In the genomic region with DNA sequence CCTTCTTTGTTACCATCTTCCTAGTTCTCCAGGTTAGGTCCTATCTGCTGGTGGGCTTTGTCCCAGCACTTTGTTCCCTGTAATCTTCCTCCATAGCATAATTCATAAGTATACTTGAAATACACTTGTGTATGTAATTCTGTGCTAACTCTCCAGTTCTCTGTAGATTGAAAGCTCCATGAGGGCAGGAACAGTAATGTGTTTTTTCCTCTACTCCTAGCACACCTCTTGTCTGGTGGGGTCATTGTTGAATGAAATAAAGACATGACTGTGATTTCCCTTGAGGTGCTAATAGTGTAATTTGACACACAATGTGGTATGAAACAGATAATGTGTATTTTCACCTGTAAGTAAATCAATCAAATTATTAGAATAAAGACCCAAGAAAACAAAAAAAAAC, we compare ENCODE assay signal across 26 cellular contexts. TPM values are rescaled to one million over a fixed set of nuclear protein-coding genes. Genes with fewer than 3 reads are reported as not detected.
DNase-seq lines count a peak whose midpoint lies in the region; ATAC-seq, FAIRE-seq and TF ChIP-seq lines count a peak whose summit lies in the region.
"Had no signal": no experiment of that assay in that cellular context is flagged by ENCODE, and none has a peak within 500 bp of the region (broad histone marks: within the 10 kb centered on the region; RNA-seq: fewer than 3 reads in every experiment).

No MANE protein-coding gene starts in this region.

- no TSS peak for BruUV-seq in K562 (replicated peaks; lab: Mats Ljungman, UMichigan)

- peaks cover 81% of the 10 kb centered on the region for H3K79me2 ChIP-seq in K562 (ENCODE audit: control insufficient read depth, insufficient read depth, low read length)
- peaks cover 68% of the 10 kb centered on the region for H3K79me2 ChIP-seq in hepatocyte

- H3K27me3 ChIP-seq in CD4-positive, CD25-positive, alpha-beta regulatory T cell (ENCODE audit: control insufficient read depth, insufficient read depth, low read length), result no peaks in the 10 kb centered on the region
- no peaks in the 10 kb centered on the region for H3K27me3 ChIP-seq in K562 (ENCODE audit: control insufficient read depth in 2 of 2, insufficient read depth in 2 of 2, low read length in 2 of 2)
- no peaks in the 10 kb centered on the region for H3K27me3 ChIP-seq in hepatocyte
- H3K27me3 ChIP-seq in prostate gland (replicated peaks; ENCODE audit: insufficient read depth), result no peaks in the 10 kb centered on the region
- H3K27me3 ChIP-seq: BLaER1 had no signal

- no peaks in the 10 kb centered on the region for H3K9me1 ChIP-seq in K562 (ENCODE audit: control insufficient read depth, insufficient read depth, low read length)

- no peak overlapping the region for H3K4me3 ChIP-seq in CD4-positive, CD25-positive, alpha-beta regulatory T cell (ENCODE audit: low read depth, low read length)
- H3K4me3 ChIP-seq in HEK293 (ENCODE audit: low read depth, low read length), result no peak overlapping the region
- H3K4me3 ChIP-seq in K562, result no peak overlapping the region
- H3K4me3 ChIP-seq in hepatocyte, result no peak overlapping the region
- H3K4me3 ChIP-seq in prostate gland, result no peak overlapping the region
- H3K4me3 ChIP-seq: BLaER1, GM23248 had no signal

- peak overlapping the region in 2 of 3 donors; percentile 33 to 61 for H3K27ac Mint-ChIP-seq in CD4-positive, CD25-positive, alpha-beta regulatory T cell
- no peak overlapping the region for H3K27ac Mint-ChIP-seq in stimulated activated memory B cell treated with anti-CD40 and anti-IgM and Interleukin-4, amounts not matched to agents 10 μg/mL and 1 μg/mL and 100 μg/mL, for 72 hours
- H3K27ac Mint-ChIP-seq: B cell; CD4-positive, alpha-beta T cell; HFFc6 had no signal

- no peaks in the 10 kb centered on the region for H3K27me3 Mint-ChIP-seq in CD4-positive, CD25-positive, alpha-beta regulatory T cell
- H3K27me3 Mint-ChIP-seq in stimulated activated memory B cell treated with anti-CD40 and anti-IgM and Interleukin-4, amounts not matched to agents 10 μg/mL and 1 μg/mL and 100 μg/mL, for 72 hours, result no peaks in the 10 kb centered on the region
- H3K27me3 Mint-ChIP-seq: B cell; CD4-positive, alpha-beta T cell had no signal

- peaks cover 24 to 41% (median 40%) of the 10 kb centered on the region in 4 donors for H3K4me1 Mint-ChIP-seq in CD4-positive, CD25-positive, alpha-beta regulatory T cell
- peaks cover 25% of the 10 kb centered on the region for H3K4me1 Mint-ChIP-seq in stimulated activated memory B cell treated with anti-CD40 and anti-IgM and Interleukin-4, amounts not matched to agents 10 μg/mL and 1 μg/mL and 100 μg/mL, for 72 hours

- CTCF ChIA-PET in HEK293 (lab: Yijun Ruan, JAX) (interaction anchor here (0.9 to 1.1 kb wide), 2 partner anchors 10 to 129 kb away, joined by 3 read pairs; no protein-coding TSS in a partner anchor), K562 (lab: Yijun Ruan, JAX; ENCODE audit: low intra/inter-chr PET ratio) (no interaction called here)

- POLR2A ChIA-PET in HEK293 (lab: Yijun Ruan, JAX) (no interaction called here), K562 (lab: Yijun Ruan, JAX) (interaction anchor here (3.1 kb wide), 1 partner anchor 9 kb away, joined by 11 read pairs; no protein-coding TSS in a partner anchor)

- no peaks in the 10 kb centered on the region for H3K9me3 ChIP-seq in CD4-positive, CD25-positive, alpha-beta regulatory T cell (ENCODE audit: control insufficient read depth in 2 of 2, low read length in 2 of 2)
- H3K9me3 ChIP-seq in HEK293 (ENCODE audit: control insufficient read depth, insufficient read depth, low read depth, low read length), result no peaks in the 10 kb centered on the region
- H3K9me3 ChIP-seq in K562 (replicated peaks; ENCODE audit: control insufficient read depth, insufficient read depth, low read depth, low read length), result peaks cover 6% of the 10 kb centered on the region
- H3K9me3 ChIP-seq in hepatocyte (ENCODE audit: low read depth), result no peaks in the 10 kb centered on the region
- no peaks in the 10 kb centered on the region for H3K9me3 ChIP-seq in prostate gland

- H2AFZ ChIP-seq in K562 (ENCODE audit: low read depth, low read length) (no peak overlapping the region), hepatocyte (no peak overlapping the region)
- H2AFZ ChIP-seq: GM23248 had no signal

- H3K4me1 ChIP-seq in CD4-positive, CD25-positive, alpha-beta regulatory T cell (ENCODE audit: control insufficient read depth, insufficient read depth, low read length, poor library complexity, severe bottlenecking), result no peaks in the 10 kb centered on the region
- H3K4me1 ChIP-seq in HEK293 (ENCODE audit: control insufficient read depth, insufficient read depth, low read length), result no peaks in the 10 kb centered on the region
- no peaks in the 10 kb centered on the region; a peak in 1 of 5 replicates for H3K4me1 ChIP-seq in K562 (replicated peaks in 1 of 2; ENCODE audit: control insufficient read depth in 2 of 2, insufficient read depth in 2 of 2, low read length in 2 of 2)
- no peaks in the 10 kb centered on the region for H3K4me1 ChIP-seq in hepatocyte (ENCODE audit: insufficient read depth)
- no peaks in the 10 kb centered on the region for H3K4me1 ChIP-seq in prostate gland (replicated peaks)
- H3K4me1 ChIP-seq: BLaER1 had no signal

- H3K9ac ChIP-seq in K562 (ENCODE audit: insufficient read depth in 1 of 2, low read depth in 2 of 2, low read length in 2 of 2), result no peak overlapping the region
- H3K9ac ChIP-seq: BLaER1, GM23248 had no signal

- FAIRE-seq in K562 (lab: Jason Lieb, UNC), result no peak
- FAIRE-seq: A204.1, GM12891, GM18507, GM19239 had no signal

- H3K9me2 ChIP-seq in hepatocyte (replicated peaks; ENCODE audit: insufficient read depth), result no peaks in the 10 kb centered on the region

- TF ChIP-seq POLR2A in K562 (conservative IDR thresholded peaks at IDR 0.05) (no peak), prostate gland (IDR thresholded peaks at IDR 0.05) (no peak)

- H3K4me3 Mint-ChIP-seq in CD4-positive, CD25-positive, alpha-beta regulatory T cell, result no peak overlapping the region
- no peak overlapping the region for H3K4me3 Mint-ChIP-seq in stimulated activated memory B cell treated with anti-CD40 and anti-IgM and Interleukin-4, amounts not matched to agents 10 μg/mL and 1 μg/mL and 100 μg/mL, for 72 hours
- H3K4me3 Mint-ChIP-seq: B cell; CD4-positive, alpha-beta T cell; H9; HFFc6 had no signal

- TF ChIP-seq RAD21 in K562 (CRISPR knock-in tag; conservative IDR thresholded peaks at IDR 0.05 in 1 of 2, IDR thresholded peaks at IDR 0.05 in 1 of 2), result no peak

- intact Hi-C loops in K562 (cut with micrococcal nuclease) (no loop called here), prostate gland (cut with DNase I) (no loop called here)

- peaks cover 4% of the 10 kb centered on the region for H3K36me3 ChIP-seq in CD4-positive, CD25-positive, alpha-beta regulatory T cell (ENCODE audit: control insufficient read depth, insufficient read depth, low read length)
- no peaks in the 10 kb centered on the region for H3K36me3 ChIP-seq in HEK293 (ENCODE audit: control insufficient read depth in 2 of 2, insufficient read depth in 1 of 2, low read length in 2 of 2)
- peaks cover 18% of the 10 kb centered on the region for H3K36me3 ChIP-seq in K562 (ENCODE audit: control insufficient read depth, insufficient read depth, low read length)
- H3K36me3 ChIP-seq in hepatocyte (replicated peaks; ENCODE audit: insufficient read depth, low read depth), result no peaks in the 10 kb centered on the region
- no peaks in the 10 kb centered on the region for H3K36me3 ChIP-seq in prostate gland

- in situ Hi-C loops in K562 (cut with MboI), result no loop called here

- no peaks in the 10 kb centered on the region for H4K20me1 ChIP-seq in K562 (replicated peaks; ENCODE audit: control insufficient read depth, insufficient read depth, low read length)
- H4K20me1 ChIP-seq in hepatocyte (ENCODE audit: insufficient read depth, poor library complexity, severe bottlenecking), result no peaks in the 10 kb centered on the region

- no peak overlapping the region for H3K27ac ChIP-seq in CD4-positive, CD25-positive, alpha-beta regulatory T cell (ENCODE audit: insufficient read depth, low read length, poor library complexity, severe bottlenecking)
- H3K27ac ChIP-seq in HEK293 (ENCODE audit: extremely low read depth, low read depth, low read length) (no peak overlapping the region), K562 (ENCODE audit: extremely low read depth, low read depth, low read length) (no peak overlapping the region), hepatocyte (no peak overlapping the region), prostate gland (no peak overlapping the region)
- H3K27ac ChIP-seq: 22Rv1, BLaER1, C4-2B, GM23248 had no signal

- H3K9me3 Mint-ChIP-seq in CD4-positive, CD25-positive, alpha-beta regulatory T cell, result no peaks in the 10 kb centered on the region
- H3K9me3 Mint-ChIP-seq in stimulated activated memory B cell treated with anti-CD40 and anti-IgM and Interleukin-4, amounts not matched to agents 10 μg/mL and 1 μg/mL and 100 μg/mL, for 72 hours, result no peaks in the 10 kb centered on the region
- H3K9me3 Mint-ChIP-seq: CD4-positive, alpha-beta T cell; H9; HFFc6 had no signal

- peaks cover 32% of the 10 kb centered on the region for H3K36me3 Mint-ChIP-seq in CD4-positive, CD25-positive, alpha-beta regulatory T cell
- peaks cover 36% of the 10 kb centered on the region for H3K36me3 Mint-ChIP-seq in stimulated activated memory B cell treated with anti-CD40 and anti-IgM and Interleukin-4, amounts not matched to agents 10 μg/mL and 1 μg/mL and 100 μg/mL, for 72 hours

- DNase-seq in CD4-positive, CD25-positive, alpha-beta regulatory T cell, result no peak
- no peak for DNase-seq in K562 (ENCODE audit: extremely low read depth in 1 of 4, low spot score in 3 of 4)
- no peak for DNase-seq in hepatocyte (ENCODE audit: low spot score)
- no peak for DNase-seq in prostate gland (ENCODE audit: low spot score)
- DNase-seq in NCI-H187 (lab: John Stamatoyannopoulos, UW), result no peak
- DNase-seq: Calu3; CD4-positive, alpha-beta T cell; COR-L47; DMS53; DMS79 treated with DMSO at 0.1 percent for 48 hours; GF-D8; GM23248; H9; HFFc6 had no signal

- ATAC-seq in CD4-positive, CD25-positive, alpha-beta regulatory T cell (ENCODE audit: low read depth in 2 of 2), result no peak
- ATAC-seq in K562, result no peak
- ATAC-seq in GM18909 (IDR thresholded peaks at IDR 0.05; ENCODE audit: poor library complexity, unreplicated experiment), result no peak
- no peak for ATAC-seq in stimulated activated memory B cell treated with anti-CD40 and anti-IgM and Interleukin-4, amounts not matched to agents 10 μg/mL and 1 μg/mL and 100 μg/mL, for 72 hours
- ATAC-seq: HCT116 had no signal

- no peak overlapping the region for H3K4me2 ChIP-seq in K562 (ENCODE audit: insufficient read depth, low read length)
- peak overlapping the region; percentile 49 for H3K4me2 ChIP-seq in hepatocyte
- H3K4me2 ChIP-seq: BLaER1 had no signal

- no peak for TF ChIP-seq CTCF in HEK293 (tag by site-specific recombination; IDR thresholded peaks at IDR 0.05)
- no peak for TF ChIP-seq CTCF in K562 (IDR thresholded peaks at IDR 0.05 in 2 of 3, conservative IDR thresholded peaks at IDR 0.05 in 1 of 3; ENCODE audit: insufficient read depth in 2 of 3, low read depth in 1 of 3, low read length in 3 of 3)
- no peak for TF ChIP-seq CTCF in hepatocyte (IDR thresholded peaks at IDR 0.05; ENCODE audit: poor library complexity)
- no peak for TF ChIP-seq CTCF in prostate gland (IDR thresholded peaks at IDR 0.05)

- TF ChIP-seq EP300 in K562 (IDR thresholded peaks at IDR 0.05; ENCODE audit: low read length), result no peak

RNA-seq across cellular contexts. Expression of a gene that starts 30.0 kb away (rescaled TPM):
- total RNA-seq in CD4-positive, CD25-positive, alpha-beta regulatory T cell, result 61.5 TPM
- polyA plus RNA-seq in CD4-positive, CD25-positive, alpha-beta regulatory T cell, result 10 to 100 TPM in 3 of 4 donors, 1 to 10 TPM in 1; 7.1 to 16.3 (median 12.0) TPM
- 89.3 and 263 TPM in 2 replicates for total RNA-seq in K562 (2011; cell fraction: chromatin; rRNA removed; ENCODE audit: low replicate concordance)
- 37.0 and 55.8 TPM in 2 replicates for total RNA-seq in K562 (2011; cell fraction: nucleolus; rRNA removed)
- 93.4 and 112 TPM in 2 replicates for total RNA-seq in K562 (2011; cell fraction: nucleoplasm; rRNA removed)
- total RNA-seq in K562 (2014; rRNA removed) (47.3 and 48.9 TPM in 2 replicates), K562 (2014; rRNA removed; fragmentation: Illumina TruSeq; extraction: Trizol) (60.0 and 68.2 TPM in 2 replicates), K562 (2015; rRNA removed; fragmentation: Illumina TruSeq; extraction: Trizol) (60.3 and 62.6 TPM in 2 replicates), K562 (2021) (74.2 and 77.2 TPM in 2 replicates), hepatocyte (18.1 and 21.5 TPM in 2 replicates), prostate gland (10 to 100 TPM; 26.2 to 59.2 TPM)
- polyA plus RNA-seq in K562 (2011; rRNA removed) (39.0 and 45.1 TPM in 2 replicates), K562 (2014; fragmentation: Illumina TruSeq; extraction: Trizol) (39.4 and 51.8 TPM in 2 replicates), K562 (2014; fragmentation: Nextera tagmentation; extraction: Ambion mirVana) (10 to 100 TPM; 21.0 to 24.0 TPM), K562 (2014; rRNA removed) (40.6 and 44.9 TPM in 2 replicates), hepatocyte (10.9 and 13.8 TPM in 2 replicates)
- 16.5 and 25.0 TPM in 2 replicates for polyA plus RNA-seq in K562 (2011; cell fraction: cytosol; rRNA removed)
- polyA plus RNA-seq in K562 (2011; cell fraction: nucleus; rRNA removed), result 109 and 122 TPM in 2 replicates
- 24.3 and 31.1 TPM in 2 replicates for polyA plus RNA-seq in K562 (2012)
- polyA minus RNA-seq in K562 (2011; rRNA and poly(A)+ RNA removed), result 96.3 and 107 TPM in 2 replicates
- polyA minus RNA-seq in K562 (2011; cell fraction: cytosol; rRNA and poly(A)+ RNA removed), result 24.5 and 37.7 TPM in 2 replicates
- 86.0 and 138 TPM in 2 replicates for polyA minus RNA-seq in K562 (2011; cell fraction: nucleus; rRNA and poly(A)+ RNA removed)
